Comparison of ENCODE assay signal across 2 cellular contexts in genomic region chr18:79925656-79925979, GRCh38.
TF ChIP-seq lines count a peak whose summit lies in the region.

No MANE protein-coding gene starts in this region.

TF ChIP-seq in IMR-90, 13 proteins besides CTCF, POLR2A, EP300 and RAD21:
- no peak for TF ChIP-seq MXI1 (IDR thresholded peaks at IDR 0.05; ENCODE audit: borderline replicate concordance, low read depth, low read length)
- no peak for TF ChIP-seq ELK1 (IDR thresholded peaks at IDR 0.05; ENCODE audit: borderline replicate concordance, low read depth, low read length)
- no peak for TF ChIP-seq CEBPB (IDR thresholded peaks at IDR 0.05; ENCODE audit: low read depth, low read length)
- no peak for TF ChIP-seq RFX5 (IDR thresholded peaks at IDR 0.05; ENCODE audit: low read depth, low read length)
- TF ChIP-seq MAZ (IDR thresholded peaks at IDR 0.05; ENCODE audit: borderline replicate concordance, low read depth, low read length), result no peak
- no peak for TF ChIP-seq NFE2L2 (IDR thresholded peaks at IDR 0.05; ENCODE audit: low read depth, low read length)
- TF ChIP-seq SMC3 (IDR thresholded peaks at IDR 0.05; ENCODE audit: low read depth, low read length), result no peak
- TF ChIP-seq BHLHE40 (IDR thresholded peaks at IDR 0.05; ENCODE audit: low read depth, low read length), result no peak
- TF ChIP-seq CHD1 (IDR thresholded peaks at IDR 0.05; ENCODE audit: low read depth, low read length), result no peak
- no peak for TF ChIP-seq USF2 (IDR thresholded peaks at IDR 0.05; ENCODE audit: low read depth, low read length)
- no peak for TF ChIP-seq MAFK (IDR thresholded peaks at IDR 0.05; ENCODE audit: low read depth, low read length)
- no peak for TF ChIP-seq FOS (IDR thresholded peaks at IDR 0.05; ENCODE audit: low read depth, low read length)
- TF ChIP-seq RCOR1 (IDR thresholded peaks at IDR 0.05; ENCODE audit: insufficient replicate concordance, low read length), result no peak

TF ChIP-seq in SK-N-SH, 30 proteins besides CTCF, POLR2A, EP300 and RAD21:
- TF ChIP-seq ELF1 (IDR thresholded peaks at IDR 0.05), result no peak
- no peak for TF ChIP-seq RXRA (IDR thresholded peaks at IDR 0.05; ENCODE audit: borderline replicate concordance, low read depth)
- no peak for TF ChIP-seq FOSL2 (IDR thresholded peaks at IDR 0.05; ENCODE audit: borderline replicate concordance, low read depth)
- no peak for TF ChIP-seq RCOR1 (IDR thresholded peaks at IDR 0.05; ENCODE audit: low read length)
- no peak for TF ChIP-seq FOXM1 (IDR thresholded peaks at IDR 0.05; ENCODE audit: low read depth)
- TF ChIP-seq MEF2A (IDR thresholded peaks at IDR 0.05; ENCODE audit: borderline replicate concordance, low read depth), result no peak
- no peak for TF ChIP-seq JUND (IDR thresholded peaks at IDR 0.05)
- TF ChIP-seq MAX (IDR thresholded peaks at IDR 0.05; ENCODE audit: low read depth), result no peak
- TF ChIP-seq GABPA (IDR thresholded peaks at IDR 0.05; ENCODE audit: low read depth), result no peak
- no peak for TF ChIP-seq POLR2AphosphoS5 (IDR thresholded peaks at IDR 0.05; ENCODE audit: low read depth, low read length)
- no peak for TF ChIP-seq TCF12 (IDR thresholded peaks at IDR 0.05)
- TF ChIP-seq NRF1 (IDR thresholded peaks at IDR 0.05; ENCODE audit: low read depth, low read length), result no peak
- TF ChIP-seq TAF1 (IDR thresholded peaks at IDR 0.05; ENCODE audit: borderline replicate concordance, low read depth, low read length), result no peak
- no peak for TF ChIP-seq NFIC (IDR thresholded peaks at IDR 0.05; ENCODE audit: borderline replicate concordance)
- no peak for TF ChIP-seq ZBTB33 (IDR thresholded peaks at IDR 0.05; ENCODE audit: borderline replicate concordance, low read depth)
- no peak for TF ChIP-seq USF2 (IDR thresholded peaks at IDR 0.05; ENCODE audit: borderline replicate concordance, low read depth, low read length)
- no peak for TF ChIP-seq SMC3 (IDR thresholded peaks at IDR 0.05; ENCODE audit: low read depth, low read length)
- TF ChIP-seq YY1 (IDR thresholded peaks at IDR 0.05; ENCODE audit: low read depth), result no peak
- no peak for TF ChIP-seq CHD2 (IDR thresholded peaks at IDR 0.05; ENCODE audit: low read length, partially characterized antibody)
